In genomic region chr5:79205965-79206364, GRCh38 we compare ENCODE assay signal across 17 cellular contexts.
"Had no signal": no experiment of that assay in that cellular context is flagged by ENCODE, and none has a peak within 500 bp of the region (broad histone marks: within the 10 kb centered on the region; RNA-seq: fewer than 3 reads in every experiment).

No MANE protein-coding gene starts in this region.

- H3K36me3 ChIP-seq: prostate gland, stomach, upper lobe of left lung had no signal

- H3K9me3 ChIP-seq: body of pancreas, prostate gland, stomach, testis, upper lobe of left lung had no signal

- H3K27me3 ChIP-seq: body of pancreas, hepatocyte, stomach, testis, upper lobe of left lung had no signal

- H3K4me1 ChIP-seq: body of pancreas, prostate gland, stomach, testis, upper lobe of left lung had no signal

- H2AFZ ChIP-seq: hepatocyte had no signal

- H3K4me3 ChIP-seq: body of pancreas, hepatocyte, prostate gland, stomach, testis, upper lobe of left lung had no signal

- DNase-seq: activated CD4-positive, alpha-beta T cell treated with anti-CD3 and anti-CD28 coated beads, Interleukin-2, amount 10 ng/mL, durations not matched to agents 24 days and 14 days; activated CD8-positive, alpha-beta T cell treated with anti-CD3 and anti-CD28 coated beads, Interleukin-2, amount 10 ng/mL, durations not matched to agents 7 days and 5 days; activated naive CD4-positive, alpha-beta T cell treated with anti-CD3 and anti-CD28 coated beads for 36 hours; activated T-cell treated with anti-CD3 and anti-CD28 coated beads, Interleukin-2, amount 50 U/mL, for 24 hours; body of pancreas; caudate nucleus; effector memory CD8-positive, alpha-beta T cell; foreskin fibroblast; naive B cell; stimulated activated CD4-positive, alpha-beta T cell treated with anti-CD3 and anti-CD28 coated beads, Interleukin-4, amount 100 ng/mL, for 24 hours; stomach; testis had no signal

- H3K27ac ChIP-seq: body of pancreas, hepatocyte, prostate gland, stomach, testis, upper lobe of left lung had no signal

- ATAC-seq: activated CD8-positive, alpha-beta T cell treated with anti-CD3 and anti-CD28 coated beads, Interleukin-2, amount 10 ng/mL, durations not matched to agents 7 days and 5 days; body of pancreas; effector memory CD8-positive, alpha-beta T cell; sciatic nerve; stimulated activated effector memory CD8-positive, alpha-beta T cell treated with anti-CD3 and anti-CD28 coated beads, Interleukin-12 subunit alpha, Interleukin-12 subunit beta, amount 100 ng/mL, for 72 hours had no signal

- H3K79me2 ChIP-seq: hepatocyte had no signal

- H3K4me2 ChIP-seq: hepatocyte had no signal
